Comparison of ENCODE assay signal across 28 cellular contexts in genomic region chr9:84324811-84325210, GRCh38. TPM values are rescaled to one million over a fixed set of nuclear protein-coding genes. Genes with fewer than 3 reads are reported as not detected.
"Had no signal": no experiment of that assay in that cellular context is flagged by ENCODE, and none has a peak within 500 bp of the region (broad histone marks: within the 10 kb centered on the region; RNA-seq: fewer than 3 reads in every experiment).

No MANE protein-coding gene starts in this region.

- H3K27ac Mint-ChIP-seq: activated CD8-positive, alpha-beta T cell treated with anti-CD3 and anti-CD28 coated beads, Interleukin-2, amount 10 ng/mL, durations not matched to agents 7 days and 5 days; activated naive CD8-positive, alpha-beta T cell; activated T-cell treated with anti-CD3 and anti-CD28 coated beads, Interleukin-2, amount 50 U/mL, for 24 hours; activated T-helper 1 cell treated with anti-CD3 and anti-CD28 coated beads, Interleukin-12 subunit alpha, Interleukin-12 subunit beta, Interleukin-2, Interleukin-4 antibody, amounts not matched to agents 30 ng/mL and 10 ng/mL and 1 ng/mL, durations not matched to agents 14 hours and 24 hours and 36 hours; IgD-negative memory B cell; T-helper 1 cell treated with Interleukin-12 subunit alpha and Interleukin-12 subunit beta and Interleukin-4 antibody, amounts not matched to agents 30 μg/mL and 1 μg/mL, for 36 hours; WTC11 had no signal

- DNase-seq: activated CD4-positive, alpha-beta T cell treated with anti-CD3 and anti-CD28 coated beads for 48 hours; activated CD4-positive, alpha-beta T cell treated with anti-CD3 and anti-CD28 coated beads, Interleukin-2, amount 50 U/mL, for 4 hours; activated CD4-positive, CD25-positive, alpha-beta regulatory T cell treated with anti-CD3 and anti-CD28 coated beads, Interleukin-2, amount 50 U/mL, for 72 hours; activated CD8-positive, alpha-beta memory T cell treated with anti-CD3 and anti-CD28 coated beads, Interleukin-2, amount 50 U/mL, for 48 hours; activated CD8-positive, alpha-beta T cell treated with anti-CD3 and anti-CD28 coated beads, Interleukin-2, amount 10 ng/mL, durations not matched to agents 7 days and 5 days; activated effector memory CD4-positive, alpha-beta T cell treated with Interleukin-2 at 50 U/mL for 16 hours; activated naive CD4-positive, alpha-beta T cell; activated T-cell treated with anti-CD3 and anti-CD28 coated beads, Interleukin-2, amount 50 U/mL, for 24 hours; anterior cingulate cortex; KG1; NCI-H1092; NCI-H1417; NCI-H1930; NCI-H2171 treated with DMSO at 0.1 percent for 48 hours; NCI-H526; NCI-H82; SHP77; T-helper 9 cell had no signal

- H3K4me3 ChIP-seq: Peyer's patch, SJSA1 had no signal

- H3K4me3 Mint-ChIP-seq: activated CD8-positive, alpha-beta T cell treated with anti-CD3 and anti-CD28 coated beads, Interleukin-2, amount 10 ng/mL, durations not matched to agents 7 days and 5 days; activated naive CD8-positive, alpha-beta T cell; activated T-cell treated with anti-CD3 and anti-CD28 coated beads, Interleukin-2, amount 50 U/mL, for 24 hours; activated T-helper 1 cell treated with anti-CD3 and anti-CD28 coated beads, Interleukin-12 subunit alpha, Interleukin-12 subunit beta, Interleukin-2, Interleukin-4 antibody, amounts not matched to agents 30 ng/mL and 10 ng/mL and 1 ng/mL, durations not matched to agents 14 hours and 24 hours and 36 hours; central memory CD8-positive, alpha-beta T cell; IgD-negative memory B cell; T-helper 1 cell treated with Interleukin-12 subunit alpha and Interleukin-12 subunit beta and Interleukin-4 antibody, amounts not matched to agents 30 μg/mL and 1 μg/mL, for 36 hours; WTC11 had no signal

- H3K9me3 Mint-ChIP-seq: central memory CD8-positive, alpha-beta T cell had no signal

- H3K27ac ChIP-seq: RWPE1, SJSA1 had no signal

- H3K27me3 Mint-ChIP-seq: central memory CD8-positive, alpha-beta T cell had no signal

- H3K36me3 ChIP-seq: Peyer's patch, SJSA1 had no signal

- H3K4me1 Mint-ChIP-seq: central memory CD8-positive, alpha-beta T cell had no signal

- H3K36me3 Mint-ChIP-seq: IgD-negative memory B cell had no signal

- H3K9me3 ChIP-seq: SJSA1 had no signal

- H3K27me3 ChIP-seq: Peyer's patch, SJSA1 had no signal

RNA-seq across cellular contexts. Expression of gene SLC28A3, which starts 15.7 kb away (rescaled TPM):
- total RNA-seq: activated CD8-positive, alpha-beta T cell treated with anti-CD3 and anti-CD28 coated beads, Interleukin-2, amount 10 ng/mL, durations not matched to agents 7 days and 5 days; NCI-H460; WTC11 had no signal
